Comparison of ENCODE assay signal across 15 cellular contexts in genomic region chr3:48406443-48407431, GRCh38. TPM values are rescaled to one million over a fixed set of nuclear protein-coding genes. Genes with fewer than 3 reads are reported as not detected.
A peak's percentile ranks its signal among the peaks of the same experiment; 100 is the strongest.
DNase-seq lines count a peak whose midpoint lies in the region; ATAC-seq lines count a peak whose summit lies in the region.
"Had no signal": no experiment of that assay in that cellular context is flagged by ENCODE, and none has a peak within 500 bp of the region (broad histone marks: within the 10 kb centered on the region; RNA-seq: fewer than 3 reads in every experiment).

No MANE protein-coding gene starts in this region.

- no peaks in the 10 kb centered on the region for H3K4me1 Mint-ChIP-seq in activated CD4-positive, alpha-beta T cell treated with anti-CD3 and anti-CD28 coated beads, Interleukin-2, amount 10 ng/mL, durations not matched to agents 24 days and 14 days

- no peaks in the 10 kb centered on the region for H3K9me3 Mint-ChIP-seq in activated CD4-positive, alpha-beta T cell treated with anti-CD3 and anti-CD28 coated beads, Interleukin-2, amount 10 ng/mL, durations not matched to agents 24 days and 14 days
- H3K9me3 Mint-ChIP-seq: T-helper 2 cell treated with Interferon-gamma antibody and Interleukin-4, amounts not matched to agents 5 μg/mL and 100 μg/mL, for 36 hours had no signal

- DNase-seq in activated CD4-positive, alpha-beta T cell treated with anti-CD3 and anti-CD28 coated beads for 48 hours, result peak; percentile 1
- no peak for DNase-seq in activated CD4-positive, alpha-beta T cell treated with anti-CD3 and anti-CD28 coated beads, Interleukin-2, amount 10 ng/mL, durations not matched to agents 24 days and 14 days
- DNase-seq in H7 (peak; percentile 32), ecto neural progenitor cell (ENCODE audit: low spot score) (peak; percentile 28), sciatic nerve (ENCODE audit: low spot score) (peak; percentile 45), NCI-H526 treated with DMSO at 0.1 percent for 48 hours (lab: John Stamatoyannopoulos, UW) (no peak), NCI-H1694 (lab: John Stamatoyannopoulos, UW) (no peak)
- DNase-seq: NCI-H446 had no signal

- H3K4me3 Mint-ChIP-seq in activated CD4-positive, alpha-beta T cell treated with anti-CD3 and anti-CD28 coated beads, Interleukin-2, amount 10 ng/mL, durations not matched to agents 24 days and 14 days, result no peak overlapping the region
- H3K4me3 Mint-ChIP-seq: T-helper 2 cell treated with Interferon-gamma antibody and Interleukin-4, amounts not matched to agents 5 μg/mL and 100 μg/mL, for 36 hours had no signal

- H3K36me3 ChIP-seq in H7 (replicated peaks; ENCODE audit: control insufficient read depth, insufficient read depth, low read length), result peaks cover 57% of the 10 kb centered on the region

- ATAC-seq in sciatic nerve (no peak), HG02763 (IDR thresholded peaks at IDR 0.05; ENCODE audit: unreplicated experiment) (no peak)
- ATAC-seq: A549, left lung, Panc1 had no signal

- H3K27me3 Mint-ChIP-seq in activated CD4-positive, alpha-beta T cell treated with anti-CD3 and anti-CD28 coated beads, Interleukin-2, amount 10 ng/mL, durations not matched to agents 24 days and 14 days, result no peaks in the 10 kb centered on the region

- no peaks in the 10 kb centered on the region for H3K36me3 Mint-ChIP-seq in activated CD4-positive, alpha-beta T cell treated with anti-CD3 and anti-CD28 coated beads, Interleukin-2, amount 10 ng/mL, durations not matched to agents 24 days and 14 days (ENCODE audit: low read depth)

- no peak overlapping the region for H3K4me3 ChIP-seq in H7 (ENCODE audit: insufficient read depth, low read depth, low read length)
- H3K4me3 ChIP-seq: A549, left lung, smooth muscle cell had no signal

- H3K27me3 ChIP-seq in H7 (ENCODE audit: control insufficient read depth, insufficient read depth, low read length), result no peaks in the 10 kb centered on the region
- H3K27me3 ChIP-seq: left lung had no signal

- intact Hi-C loops in activated CD4-positive, alpha-beta T cell treated with anti-CD3 and anti-CD28 coated beads, Interleukin-2, amount 10 ng/mL, durations not matched to agents 24 days and 14 days (cut with micrococcal nuclease), result loop anchor here (10.0 kb wide), 1 partner anchor 132 kb away; no protein-coding TSS in a partner anchor
- intact Hi-C loops in sciatic nerve (cut with DNase I), result no loop called here

- H3K27ac Mint-ChIP-seq in activated CD4-positive, alpha-beta T cell treated with anti-CD3 and anti-CD28 coated beads, Interleukin-2, amount 10 ng/mL, durations not matched to agents 24 days and 14 days, result no peak overlapping the region
- H3K27ac Mint-ChIP-seq: T-helper 2 cell treated with Interferon-gamma antibody and Interleukin-4, amounts not matched to agents 5 μg/mL and 100 μg/mL, for 36 hours had no signal

RNA-seq across cellular contexts. Expression of gene PLXNB1, which starts 23.1 kb away (rescaled TPM):
- 5.7 and 6.5 TPM in 2 replicates for total RNA-seq in activated CD4-positive, alpha-beta T cell treated with anti-CD3 and anti-CD28 coated beads, Interleukin-2, amount 10 ng/mL, durations not matched to agents 24 days and 14 days
- total RNA-seq in H7 (2014; rRNA removed; shearing (Covaris generic)), result 46.5 and 65.7 TPM in 2 replicates
- total RNA-seq in sciatic nerve, result 121 TPM

RNA-seq across cellular contexts. Expression of gene CCDC51, which starts 33.2 kb away (rescaled TPM):
- 24.4 and 25.9 TPM in 2 replicates for total RNA-seq in activated CD4-positive, alpha-beta T cell treated with anti-CD3 and anti-CD28 coated beads, Interleukin-2, amount 10 ng/mL, durations not matched to agents 24 days and 14 days
- 51.4 and 59.1 TPM in 2 replicates for total RNA-seq in H7 (2014; rRNA removed; shearing (Covaris generic))
- 10.6 TPM for total RNA-seq in sciatic nerve

RNA-seq across cellular contexts. Expression of gene TMA7, which starts 33.3 kb away (rescaled TPM):
- total RNA-seq in activated CD4-positive, alpha-beta T cell treated with anti-CD3 and anti-CD28 coated beads, Interleukin-2, amount 10 ng/mL, durations not matched to agents 24 days and 14 days, result 272 and 275 TPM in 2 replicates
- 222 and 264 TPM in 2 replicates for total RNA-seq in H7 (2014; rRNA removed; shearing (Covaris generic))
- 154 TPM for total RNA-seq in sciatic nerve

RNA-seq across cellular contexts. Expression of gene FBXW12, which starts 34.7 kb away (rescaled TPM):
- total RNA-seq in activated CD4-positive, alpha-beta T cell treated with anti-CD3 and anti-CD28 coated beads, Interleukin-2, amount 10 ng/mL, durations not matched to agents 24 days and 14 days, result 0.14 and 0.28 TPM in 2 replicates
- 0.07 and 0.67 TPM in 2 replicates for total RNA-seq in H7 (2014; rRNA removed; shearing (Covaris generic))
- 0.27 TPM for total RNA-seq in sciatic nerve
- total RNA-seq: astrocyte, left lung, smooth muscle cell had no signal

RNA-seq across cellular contexts. Expression of gene ATRIP, which starts 39.8 kb away (rescaled TPM):
- 18.3 and 20.0 TPM in 2 replicates for total RNA-seq in activated CD4-positive, alpha-beta T cell treated with anti-CD3 and anti-CD28 coated beads, Interleukin-2, amount 10 ng/mL, durations not matched to agents 24 days and 14 days
- total RNA-seq in H7 (2014; rRNA removed; shearing (Covaris generic)), result 13.4 and 18.5 TPM in 2 replicates
- total RNA-seq in sciatic nerve, result 7.5 TPM

Comparison
In these comparisons a context has a peak if more than half of its experiments do, and no peak if none do; other contexts are left out.
1. DNase-seq: peak in activated CD4-positive, alpha-beta T cell treated with anti-CD3 and anti-CD28 coated beads for 48 hours (single experiment), H7 (single experiment), ecto neural progenitor cell (single experiment) and sciatic nerve (single experiment); none in activated CD4-positive, alpha-beta T cell treated with anti-CD3 and anti-CD28 coated beads, Interleukin-2, amount 10 ng/mL, durations not matched to agents 24 days and 14 days (single experiment), NCI-H526 treated with DMSO at 0.1 percent for 48 hours (single experiment) and NCI-H1694 (single experiment).